Comparison of ENCODE assay signal across 23 cellular contexts in the genomic region with DNA sequence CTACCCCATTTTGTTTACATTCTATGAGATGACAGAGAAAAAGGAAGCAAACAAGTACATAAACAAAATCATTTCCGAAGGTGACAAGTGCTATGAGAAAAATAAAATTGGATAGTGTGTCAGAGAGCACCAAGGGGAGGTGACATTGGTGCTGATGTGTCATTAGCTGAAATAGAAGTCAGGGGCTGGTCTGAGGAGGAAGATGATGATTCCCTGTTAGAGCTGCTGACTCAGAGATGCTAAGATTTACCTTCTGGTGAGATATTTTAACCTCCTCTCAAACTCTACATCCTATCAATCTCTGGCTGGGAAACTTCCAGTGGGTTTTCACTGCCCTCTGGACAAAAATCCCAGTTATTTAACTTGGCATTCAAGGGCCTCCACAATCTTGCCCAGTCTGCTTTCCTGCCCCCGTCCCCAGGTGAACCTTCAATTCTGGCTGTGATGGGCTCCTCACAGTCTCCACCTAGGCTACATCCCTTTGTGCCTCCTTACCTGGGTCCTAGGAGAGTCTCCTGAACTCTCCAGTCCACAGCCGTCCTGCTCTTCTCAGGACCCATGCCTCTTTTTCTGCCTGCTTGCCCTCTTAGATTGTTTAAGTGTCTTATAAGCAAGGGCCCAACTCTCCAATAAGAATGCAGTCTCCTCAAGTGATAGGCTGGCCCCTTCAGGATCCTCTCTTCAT. TPM values are rescaled to one million over a fixed set of nuclear protein-coding genes. Genes with fewer than 3 reads are reported as not detected.
A peak's percentile ranks its signal among the peaks of the same experiment; 100 is the strongest.
DNase-seq lines count a peak whose midpoint lies in the region; ATAC-seq and TF ChIP-seq lines count a peak whose summit lies in the region.
"Had no signal": no experiment of that assay in that cellular context is flagged by ENCODE, and none has a peak within 500 bp of the region (broad histone marks: within the 10 kb centered on the region; RNA-seq: fewer than 3 reads in every experiment).

No MANE protein-coding gene starts in this region.

- peaks cover 31% of the 10 kb centered on the region for H3K4me1 ChIP-seq in HEK293 (ENCODE audit: control insufficient read depth, insufficient read depth, low read length)
- H3K4me1 ChIP-seq: ascending aorta, upper lobe of right lung had no signal

- TF ChIP-seq CTCF in HEK293 (tag by site-specific recombination; IDR thresholded peaks at IDR 0.05) (no peak), chondrocyte (IDR thresholded peaks at IDR 0.05) (no peak)

- H3K36me3 ChIP-seq in HEK293 (ENCODE audit: control insufficient read depth in 2 of 2, insufficient read depth in 1 of 2, low read length in 2 of 2) = no peaks in the 10 kb centered on the region; a peak in 1 of 3 replicates
- H3K36me3 ChIP-seq: ascending aorta, upper lobe of right lung had no signal

- no peak overlapping the region for H3K27ac Mint-ChIP-seq in activated CD4-positive, alpha-beta memory T cell treated with anti-CD3 and anti-CD28 coated beads for 36 hours
- no peak overlapping the region for H3K27ac Mint-ChIP-seq in stimulated activated memory B cell treated with anti-CD40 and anti-IgM and Interleukin-4, amounts not matched to agents 10 μg/mL and 1 μg/mL and 100 μg/mL, for 72 hours
- H3K27ac Mint-ChIP-seq in chondrocyte (ENCODE audit: unreplicated experiment) = no peak overlapping the region
- H3K27ac Mint-ChIP-seq: CD14-positive monocyte had no signal

- H3K4me3 Mint-ChIP-seq in activated CD4-positive, alpha-beta memory T cell treated with anti-CD3 and anti-CD28 coated beads for 36 hours = no peak overlapping the region
- H3K4me3 Mint-ChIP-seq in stimulated activated memory B cell treated with anti-CD40 and anti-IgM and Interleukin-4, amounts not matched to agents 10 μg/mL and 1 μg/mL and 100 μg/mL, for 72 hours = no peak overlapping the region
- no peak overlapping the region for H3K4me3 Mint-ChIP-seq in chondrocyte (ENCODE audit: unreplicated experiment)
- H3K4me3 Mint-ChIP-seq: CD14-positive monocyte, H9, immature natural killer cell, neural crest cell had no signal

- H3K9me3 ChIP-seq in HEK293 (ENCODE audit: control insufficient read depth, insufficient read depth, low read depth, low read length) = no peaks in the 10 kb centered on the region
- H3K9me3 ChIP-seq: ascending aorta, mucosa of descending colon, upper lobe of right lung had no signal

- no peaks in the 10 kb centered on the region for H3K9me3 Mint-ChIP-seq in activated CD4-positive, alpha-beta memory T cell treated with anti-CD3 and anti-CD28 coated beads for 36 hours
- no peaks in the 10 kb centered on the region for H3K9me3 Mint-ChIP-seq in stimulated activated memory B cell treated with anti-CD40 and anti-IgM and Interleukin-4, amounts not matched to agents 10 μg/mL and 1 μg/mL and 100 μg/mL, for 72 hours
- no peaks in the 10 kb centered on the region for H3K9me3 Mint-ChIP-seq in chondrocyte (ENCODE audit: low read depth)
- H3K9me3 Mint-ChIP-seq: CD14-positive monocyte, H9, immature natural killer cell, neural crest cell had no signal

- no peak overlapping the region for H3K4me3 ChIP-seq in HEK293 (ENCODE audit: low read depth, low read length)
- H3K4me3 ChIP-seq: ascending aorta, hepatocyte, K562, mucosa of descending colon, upper lobe of right lung had no signal

- ATAC-seq in stimulated activated memory B cell treated with anti-CD40 and anti-IgM and Interleukin-4, amounts not matched to agents 10 μg/mL and 1 μg/mL and 100 μg/mL, for 72 hours = no peak
- ATAC-seq in HG02938 (IDR thresholded peaks at IDR 0.05; ENCODE audit: unreplicated experiment) = no peak
- ATAC-seq: K562, mucosa of descending colon, upper lobe of right lung had no signal

- H3K4me1 Mint-ChIP-seq in activated CD4-positive, alpha-beta memory T cell treated with anti-CD3 and anti-CD28 coated beads for 36 hours (ENCODE audit: low read depth) = peaks cover 62% of the 10 kb centered on the region
- H3K4me1 Mint-ChIP-seq in stimulated activated memory B cell treated with anti-CD40 and anti-IgM and Interleukin-4, amounts not matched to agents 10 μg/mL and 1 μg/mL and 100 μg/mL, for 72 hours = peaks cover 20% of the 10 kb centered on the region
- peaks cover 40% of the 10 kb centered on the region for H3K4me1 Mint-ChIP-seq in chondrocyte (ENCODE audit: low read depth)
- H3K4me1 Mint-ChIP-seq: CD14-positive monocyte, neural crest cell had no signal

- H3K36me3 Mint-ChIP-seq in activated CD4-positive, alpha-beta memory T cell treated with anti-CD3 and anti-CD28 coated beads for 36 hours = peaks cover 11% of the 10 kb centered on the region
- H3K36me3 Mint-ChIP-seq in stimulated activated memory B cell treated with anti-CD40 and anti-IgM and Interleukin-4, amounts not matched to agents 10 μg/mL and 1 μg/mL and 100 μg/mL, for 72 hours = no peaks in the 10 kb centered on the region
- no peaks in the 10 kb centered on the region for H3K36me3 Mint-ChIP-seq in chondrocyte (ENCODE audit: low read depth)
- H3K36me3 Mint-ChIP-seq: CD14-positive monocyte had no signal

- H3K27me3 Mint-ChIP-seq in activated CD4-positive, alpha-beta memory T cell treated with anti-CD3 and anti-CD28 coated beads for 36 hours = no peaks in the 10 kb centered on the region
- H3K27me3 Mint-ChIP-seq in stimulated activated memory B cell treated with anti-CD40 and anti-IgM and Interleukin-4, amounts not matched to agents 10 μg/mL and 1 μg/mL and 100 μg/mL, for 72 hours = no peaks in the 10 kb centered on the region
- H3K27me3 Mint-ChIP-seq in chondrocyte (ENCODE audit: low read depth) = no peaks in the 10 kb centered on the region

- POLR2A ChIA-PET in HEK293 (lab: Yijun Ruan, JAX) = interaction anchor here (1.0 kb wide), 1 partner anchor 27 kb away, joined by 3 read pairs; the partner anchor contains the start of gene DUSP5
- POLR2A ChIA-PET in activated CD4-positive, alpha-beta memory T cell treated with anti-CD3 and anti-CD28 coated beads for 36 hours (lab: Charles Lee) = no interaction called here

- CTCF ChIA-PET in HEK293 (lab: Yijun Ruan, JAX) = no interaction called here
- CTCF ChIA-PET in activated CD4-positive, alpha-beta memory T cell treated with anti-CD3 and anti-CD28 coated beads for 36 hours (lab: Charles Lee) = interaction anchor here (1.0 kb wide), 1 partner anchor 170 kb away, joined by 4 read pairs; no protein-coding TSS in a partner anchor

- peak overlapping the region; percentile 39; the same call in 1 of the 2 replicates for H3K27ac ChIP-seq in HEK293 (ENCODE audit: extremely low read depth, low read depth, low read length)
- H3K27ac ChIP-seq: ascending aorta, hepatocyte, upper lobe of right lung had no signal

- intact Hi-C loops in activated CD4-positive, alpha-beta memory T cell treated with anti-CD3 and anti-CD28 coated beads for 36 hours (cut with micrococcal nuclease) = loop anchor here (1.0 kb wide), 1 partner anchor 12 kb away; no protein-coding TSS in a partner anchor

- peak; percentile 10 to 12 for DNase-seq in activated T-cell treated with anti-CD3 and anti-CD28 coated beads, Interleukin-2, amount 50 U/mL, for 48 hours
- DNase-seq in activated T-cell treated with anti-CD3 and anti-CD28 coated beads, Interleukin-2, amount 50 U/mL, for 1 hour = no peak
- peak; percentile 9 for DNase-seq in activated CD4-positive, alpha-beta memory T cell treated with anti-CD3 and anti-CD28 coated beads for 36 hours
- peak; percentile 45 for DNase-seq in kidney tubule cell (ENCODE audit: low spot score)
- no peak for DNase-seq in chondrocyte (ENCODE audit: low spot score)
- DNase-seq: central memory CD4-positive, alpha-beta T cell; H9; immature natural killer cell; mucosa of descending colon; NCI-H146; NCI-H524; posterior cingulate gyrus; stimulated activated CD8-positive, alpha-beta memory T cell treated with anti-CD3 and anti-CD28 coated beads, Interleukin-4, amount 100 ng/mL, for 48 hours; T1000; upper lobe of right lung had no signal

TF ChIP-seq in HEK293, 187 proteins besides CTCF, POLR2A, EP300 and RAD21 (continues in another document):
- 0 out of 2 replicates have a peak, but pooled peaks have one; percentile 38 for TF ChIP-seq ZNF513 (tag by site-specific recombination; IDR thresholded peaks at IDR 0.05)
- TF ChIP-seq, protein P1, sequence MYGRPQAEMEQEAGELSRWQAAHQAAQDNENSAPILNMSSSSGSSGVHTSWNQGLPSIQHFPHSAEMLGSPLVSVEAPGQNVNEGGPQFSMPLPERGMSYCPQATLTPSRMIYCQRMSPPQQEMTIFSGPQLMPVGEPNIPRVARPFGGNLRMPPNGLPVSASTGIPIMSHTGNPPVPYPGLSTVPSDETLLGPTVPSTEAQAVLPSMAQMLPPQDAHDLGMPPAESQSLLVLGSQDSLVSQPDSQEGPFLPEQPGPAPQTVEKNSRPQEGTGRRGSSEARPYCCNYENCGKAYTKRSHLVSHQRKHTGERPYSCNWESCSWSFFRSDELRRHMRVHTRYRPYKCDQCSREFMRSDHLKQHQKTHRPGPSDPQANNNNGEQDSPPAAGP (tag by site-specific recombination; IDR thresholded peaks at IDR 0.05) = no peak
- no peak for TF ChIP-seq ZNF362 (tag by site-specific recombination; IDR thresholded peaks at IDR 0.05)
- TF ChIP-seq SP7 (tag by site-specific recombination; IDR thresholded peaks at IDR 0.05) = peak; percentile 31; the same call in 1 of the 2 replicates
- TF ChIP-seq ZBTB7A (tag by site-specific recombination; IDR thresholded peaks at IDR 0.05; ENCODE audit: low read depth) = no peak
- no peak for TF ChIP-seq ZNF239 (tag by site-specific recombination; IDR thresholded peaks at IDR 0.05)

RNA-seq across cellular contexts. Expression of gene DUSP5, which starts 26.6 kb away (rescaled TPM):
- 100 to 1,000 TPM; 171 to 176 TPM for total RNA-seq in activated CD4-positive, alpha-beta memory T cell treated with anti-CD3 and anti-CD28 coated beads for 36 hours
- 4.8 to 9.7 TPM (median 8.7 TPM) in 3 replicates for total RNA-seq in chondrocyte

RNA-seq across cellular contexts. Expression of gene SMC3, which starts 43.2 kb away (rescaled TPM):
- total RNA-seq in activated CD4-positive, alpha-beta memory T cell treated with anti-CD3 and anti-CD28 coated beads for 36 hours = 10 to 100 TPM; 89.5 to 92.2 TPM
- total RNA-seq in chondrocyte = 28.2 to 32.7 TPM (median 29.3 TPM) in 3 replicates

Comparison
In these comparisons a context has a peak if more than half of its experiments do, and no peak if none do; other contexts are left out.
1. DNase-seq: peak in activated T-cell treated with anti-CD3 and anti-CD28 coated beads, Interleukin-2, amount 50 U/mL, for 48 hours (2 of 2), activated CD4-positive, alpha-beta memory T cell treated with anti-CD3 and anti-CD28 coated beads for 36 hours (single experiment) and kidney tubule cell (single experiment); none in activated T-cell treated with anti-CD3 and anti-CD28 coated beads, Interleukin-2, amount 50 U/mL, for 1 hour (single experiment) and chondrocyte (single experiment).
2. RNA of gene DUSP5, which starts 26.6 kb away (total RNA-seq): 171 to 176 TPM in activated CD4-positive, alpha-beta memory T cell treated with anti-CD3 and anti-CD28 coated beads for 36 hours; 4.8 to 9.7 TPM in chondrocyte; every median in the first group is over 10 times any median in the second.